Comparison of ENCODE assay signal across 8 cellular contexts in the genomic region with DNA sequence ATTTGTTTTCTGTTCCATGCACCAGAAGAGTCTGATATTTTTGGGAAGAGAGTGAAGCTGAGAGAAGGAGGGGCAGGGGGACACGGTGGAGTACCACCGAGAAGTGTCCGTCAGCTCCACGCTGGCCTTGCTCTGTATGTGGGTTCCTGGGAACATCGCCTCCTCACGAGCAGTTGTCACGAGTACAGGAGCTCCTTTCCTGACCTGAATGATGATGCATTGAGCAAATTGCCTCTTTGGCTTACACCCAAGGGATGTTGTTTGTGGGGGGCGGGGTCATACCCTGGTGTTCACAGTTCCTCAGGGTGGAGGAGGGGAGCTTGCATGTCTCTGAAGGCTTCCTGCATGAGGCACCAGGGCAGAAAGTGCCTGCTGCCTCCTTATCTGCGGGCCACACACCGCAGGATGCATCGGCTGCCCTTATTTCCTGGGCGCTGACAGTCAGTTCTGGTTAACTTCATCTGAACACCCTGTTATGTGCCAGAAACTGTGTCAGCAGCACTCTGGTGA. TPM values are rescaled to one million over a fixed set of nuclear protein-coding genes. Genes with fewer than 3 reads are reported as not detected.
DNase-seq lines count a peak whose midpoint lies in the region; ATAC-seq and TF ChIP-seq lines count a peak whose summit lies in the region.

No MANE protein-coding gene starts in this region.

- DNase-seq in NCI-H345 (lab: John Stamatoyannopoulos, UW) (peak; percentile 25), NCI-H345 treated with DMSO at 0.1 percent for 48 hours (lab: John Stamatoyannopoulos, UW; ENCODE audit: unreplicated experiment) (no peak), amniotic epithelial cell (ENCODE audit: low read depth) (peak; percentile 94), upper lobe of right lung (no peak), MM.1S (no peak)
- peak; percentile 84 for DNase-seq in T-helper 2 cell treated with Interferon-gamma antibody and Interleukin-4, amounts not matched to agents 5 μg/mL and 100 μg/mL, for 36 hours (ENCODE audit: low spot score)

- H3K4me3 Mint-ChIP-seq in T-helper 2 cell treated with Interferon-gamma antibody and Interleukin-4, amounts not matched to agents 5 μg/mL and 100 μg/mL, for 36 hours = no peak overlapping the region

- peaks cover 13% of the 10 kb centered on the region for H3K9me3 Mint-ChIP-seq in T-helper 2 cell treated with Interferon-gamma antibody and Interleukin-4, amounts not matched to agents 5 μg/mL and 100 μg/mL, for 36 hours

- H3K36me3 ChIP-seq in mesodermal cell (ENCODE audit: control insufficient read depth, insufficient read depth, low read length) (no peaks in the 10 kb centered on the region), upper lobe of right lung (no peaks in the 10 kb centered on the region), MM.1S (replicated peaks; ENCODE audit: insufficient read depth, low read length) (no peaks in the 10 kb centered on the region)

- H3K9me2 ChIP-seq in MM.1S (replicated peaks; ENCODE audit: insufficient read depth, low read length) = no peaks in the 10 kb centered on the region

- H4K20me1 ChIP-seq in MM.1S (ENCODE audit: insufficient read depth, low read length) = no peaks in the 10 kb centered on the region

- H2AFZ ChIP-seq in MM.1S (ENCODE audit: low read length) = no peak overlapping the region

- H3K4me1 Mint-ChIP-seq in T-helper 2 cell treated with Interferon-gamma antibody and Interleukin-4, amounts not matched to agents 5 μg/mL and 100 μg/mL, for 36 hours (ENCODE audit: low read depth) = peaks cover 32% of the 10 kb centered on the region

- 79 to 82% methylated on average over 9 to 12 of the region's 12 CpGs for WGBS in mesodermal cell (ENCODE audit: insufficient coverage in 2 of 2), 2 experiments

- ATAC-seq in upper lobe of right lung (peak; percentile 62), GM18861 (IDR thresholded peaks at IDR 0.05; ENCODE audit: unreplicated experiment) (no peak)

- no peak overlapping the region for H3K4me2 ChIP-seq in MM.1S (ENCODE audit: low read depth, low read length)

- H3K4me3 ChIP-seq in mesodermal cell (ENCODE audit: extremely low read depth, insufficient read depth, low read length, poor library complexity, severe bottlenecking) = no peak overlapping the region
- H3K4me3 ChIP-seq in upper lobe of right lung = no peak overlapping the region
- H3K4me3 ChIP-seq in MM.1S (ENCODE audit: low read length) = no peak overlapping the region

- no peaks in the 10 kb centered on the region for H3K27me3 Mint-ChIP-seq in T-helper 2 cell treated with Interferon-gamma antibody and Interleukin-4, amounts not matched to agents 5 μg/mL and 100 μg/mL, for 36 hours (ENCODE audit: low read depth)

- H3K27me3 ChIP-seq in upper lobe of right lung = no peaks in the 10 kb centered on the region
- H3K27me3 ChIP-seq in MM.1S (replicated peaks; ENCODE audit: insufficient read depth, low read length) = no peaks in the 10 kb centered on the region

- no peaks in the 10 kb centered on the region for H3K79me2 ChIP-seq in MM.1S (ENCODE audit: low read length)

- no peaks in the 10 kb centered on the region for H3F3A ChIP-seq in MM.1S (ENCODE audit: insufficient read depth, low read length)

- H3K27ac ChIP-seq in mesodermal cell (ENCODE audit: low read depth, low read length, severe bottlenecking) (peak overlapping the region; percentile 36), upper lobe of right lung (no peak overlapping the region), MM.1S (ENCODE audit: low read length) (no peak overlapping the region)

- TF ChIP-seq CTCF in upper lobe of right lung (IDR thresholded peaks at IDR 0.05) (no peak), MM.1S (IDR thresholded peaks at IDR 0.05; ENCODE audit: low read length) (no peak)

- H3K9ac ChIP-seq in MM.1S (ENCODE audit: low read length) = no peak overlapping the region

- intact Hi-C loops in upper lobe of right lung (cut with DNase I) = no loop called here

- peaks cover 9% of the 10 kb centered on the region for H3K4me1 ChIP-seq in mesodermal cell (ENCODE audit: control insufficient read depth, insufficient read depth, low read length, poor library complexity, severe bottlenecking)
- H3K4me1 ChIP-seq in upper lobe of right lung = peaks cover 17% of the 10 kb centered on the region
- H3K4me1 ChIP-seq in MM.1S (ENCODE audit: low read length) = peaks cover 9% of the 10 kb centered on the region; the same call in 1 of the 2 replicates

- H3K9me3 ChIP-seq in mesodermal cell (ENCODE audit: control insufficient read depth, low read length) (peaks cover 5% of the 10 kb centered on the region), upper lobe of right lung (no peaks in the 10 kb centered on the region), MM.1S (replicated peaks; ENCODE audit: insufficient read depth, low read length) (no peaks in the 10 kb centered on the region)

- peaks cover 53% of the 10 kb centered on the region for H3K36me3 Mint-ChIP-seq in T-helper 2 cell treated with Interferon-gamma antibody and Interleukin-4, amounts not matched to agents 5 μg/mL and 100 μg/mL, for 36 hours (ENCODE audit: low read depth)

- no peak overlapping the region for H3K27ac Mint-ChIP-seq in T-helper 2 cell treated with Interferon-gamma antibody and Interleukin-4, amounts not matched to agents 5 μg/mL and 100 μg/mL, for 36 hours

RNA-seq across cellular contexts. Expression of a gene that starts 36.2 kb away (rescaled TPM):
- polyA plus RNA-seq in mesodermal cell (2013, experiment 1 of 2) = 11.4 TPM
- 13.4 TPM for polyA plus RNA-seq in mesodermal cell (2013, experiment 2 of 2)
- 8.7 TPM for total RNA-seq in upper lobe of right lung

Comparison
In these comparisons a context has a peak if more than half of its experiments do, and no peak if none do; other contexts are left out.
1. DNase-seq: peak in NCI-H345 (single experiment), T-helper 2 cell treated with Interferon-gamma antibody and Interleukin-4, amounts not matched to agents 5 μg/mL and 100 μg/mL, for 36 hours (single experiment) and amniotic epithelial cell (single experiment); none in NCI-H345 treated with DMSO at 0.1 percent for 48 hours (single experiment), upper lobe of right lung (single experiment) and MM.1S (single experiment).